Comparison of ENCODE assay signal across 1 cellular context in the genomic region with DNA sequence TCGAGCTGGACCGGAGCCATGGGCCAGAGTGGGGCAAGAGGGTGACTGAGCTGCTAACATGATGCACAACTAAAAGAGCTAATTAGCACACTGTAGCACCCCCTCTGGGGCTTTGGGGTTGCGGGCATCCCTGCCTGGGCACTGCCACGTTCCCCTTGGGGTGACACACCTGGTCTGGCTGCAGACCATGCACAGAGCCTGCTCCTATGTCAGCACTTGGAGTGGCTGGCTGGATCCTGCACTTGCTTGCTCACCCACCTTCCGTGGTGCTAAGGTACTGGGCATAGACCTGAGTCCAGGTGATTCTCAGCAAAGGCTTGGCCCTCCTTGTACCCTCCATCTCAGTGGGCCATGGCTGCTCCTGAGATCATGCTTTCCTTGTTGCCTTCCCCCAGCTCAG.
TF ChIP-seq lines count a peak whose summit lies in the region.

No MANE protein-coding gene starts in this region.

TF ChIP-seq in GM12878, 131 proteins besides CTCF, POLR2A, EP300 and RAD21 (continued from another document):
- TF ChIP-seq, protein P1, sequence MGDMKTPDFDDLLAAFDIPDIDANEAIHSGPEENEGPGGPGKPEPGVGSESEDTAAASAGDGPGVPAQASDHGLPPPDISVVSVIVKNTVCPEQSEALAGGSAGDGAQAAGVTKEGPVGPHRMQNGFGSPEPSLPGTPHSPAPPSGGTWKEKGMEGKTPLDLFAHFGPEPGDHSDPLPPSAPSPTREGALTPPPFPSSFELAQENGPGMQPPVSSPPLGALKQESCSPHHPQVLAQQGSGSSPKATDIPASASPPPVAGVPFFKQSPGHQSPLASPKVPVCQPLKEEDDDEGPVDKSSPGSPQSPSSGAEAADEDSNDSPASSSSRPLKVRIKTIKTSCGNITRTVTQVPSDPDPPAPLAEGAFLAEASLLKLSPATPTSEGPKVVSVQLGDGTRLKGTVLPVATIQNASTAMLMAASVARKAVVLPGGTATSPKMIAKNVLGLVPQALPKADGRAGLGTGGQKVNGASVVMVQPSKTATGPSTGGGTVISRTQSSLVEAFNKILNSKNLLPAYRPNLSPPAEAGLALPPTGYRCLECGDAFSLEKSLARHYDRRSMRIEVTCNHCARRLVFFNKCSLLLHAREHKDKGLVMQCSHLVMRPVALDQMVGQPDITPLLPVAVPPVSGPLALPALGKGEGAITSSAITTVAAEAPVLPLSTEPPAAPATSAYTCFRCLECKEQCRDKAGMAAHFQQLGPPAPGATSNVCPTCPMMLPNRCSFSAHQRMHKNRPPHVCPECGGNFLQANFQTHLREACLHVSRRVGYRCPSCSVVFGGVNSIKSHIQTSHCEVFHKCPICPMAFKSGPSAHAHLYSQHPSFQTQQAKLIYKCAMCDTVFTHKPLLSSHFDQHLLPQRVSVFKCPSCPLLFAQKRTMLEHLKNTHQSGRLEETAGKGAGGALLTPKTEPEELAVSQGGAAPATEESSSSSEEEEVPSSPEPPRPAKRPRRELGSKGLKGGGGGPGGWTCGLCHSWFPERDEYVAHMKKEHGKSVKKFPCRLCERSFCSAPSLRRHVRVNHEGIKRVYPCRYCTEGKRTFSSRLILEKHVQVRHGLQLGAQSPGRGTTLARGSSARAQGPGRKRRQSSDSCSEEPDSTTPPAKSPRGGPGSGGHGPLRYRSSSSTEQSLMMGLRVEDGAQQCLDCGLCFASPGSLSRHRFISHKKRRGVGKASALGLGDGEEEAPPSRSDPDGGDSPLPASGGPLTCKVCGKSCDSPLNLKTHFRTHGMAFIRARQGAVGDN (IDR thresholded peaks at IDR 0.05): no peak
- TF ChIP-seq, protein P2, sequence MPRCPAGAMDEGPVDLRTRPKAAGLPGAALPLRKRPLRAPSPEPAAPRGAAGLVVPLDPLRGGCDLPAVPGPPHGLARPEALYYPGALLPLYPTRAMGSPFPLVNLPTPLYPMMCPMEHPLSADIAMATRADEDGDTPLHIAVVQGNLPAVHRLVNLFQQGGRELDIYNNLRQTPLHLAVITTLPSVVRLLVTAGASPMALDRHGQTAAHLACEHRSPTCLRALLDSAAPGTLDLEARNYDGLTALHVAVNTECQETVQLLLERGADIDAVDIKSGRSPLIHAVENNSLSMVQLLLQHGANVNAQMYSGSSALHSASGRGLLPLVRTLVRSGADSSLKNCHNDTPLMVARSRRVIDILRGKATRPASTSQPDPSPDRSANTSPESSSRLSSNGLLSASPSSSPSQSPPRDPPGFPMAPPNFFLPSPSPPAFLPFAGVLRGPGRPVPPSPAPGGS (IDR thresholded peaks at IDR 0.05; ENCODE audit: borderline replicate concordance, insufficient read depth, low read depth, low read length, poor library complexity, severe bottlenecking): no peak
- TF ChIP-seq, protein P3, sequence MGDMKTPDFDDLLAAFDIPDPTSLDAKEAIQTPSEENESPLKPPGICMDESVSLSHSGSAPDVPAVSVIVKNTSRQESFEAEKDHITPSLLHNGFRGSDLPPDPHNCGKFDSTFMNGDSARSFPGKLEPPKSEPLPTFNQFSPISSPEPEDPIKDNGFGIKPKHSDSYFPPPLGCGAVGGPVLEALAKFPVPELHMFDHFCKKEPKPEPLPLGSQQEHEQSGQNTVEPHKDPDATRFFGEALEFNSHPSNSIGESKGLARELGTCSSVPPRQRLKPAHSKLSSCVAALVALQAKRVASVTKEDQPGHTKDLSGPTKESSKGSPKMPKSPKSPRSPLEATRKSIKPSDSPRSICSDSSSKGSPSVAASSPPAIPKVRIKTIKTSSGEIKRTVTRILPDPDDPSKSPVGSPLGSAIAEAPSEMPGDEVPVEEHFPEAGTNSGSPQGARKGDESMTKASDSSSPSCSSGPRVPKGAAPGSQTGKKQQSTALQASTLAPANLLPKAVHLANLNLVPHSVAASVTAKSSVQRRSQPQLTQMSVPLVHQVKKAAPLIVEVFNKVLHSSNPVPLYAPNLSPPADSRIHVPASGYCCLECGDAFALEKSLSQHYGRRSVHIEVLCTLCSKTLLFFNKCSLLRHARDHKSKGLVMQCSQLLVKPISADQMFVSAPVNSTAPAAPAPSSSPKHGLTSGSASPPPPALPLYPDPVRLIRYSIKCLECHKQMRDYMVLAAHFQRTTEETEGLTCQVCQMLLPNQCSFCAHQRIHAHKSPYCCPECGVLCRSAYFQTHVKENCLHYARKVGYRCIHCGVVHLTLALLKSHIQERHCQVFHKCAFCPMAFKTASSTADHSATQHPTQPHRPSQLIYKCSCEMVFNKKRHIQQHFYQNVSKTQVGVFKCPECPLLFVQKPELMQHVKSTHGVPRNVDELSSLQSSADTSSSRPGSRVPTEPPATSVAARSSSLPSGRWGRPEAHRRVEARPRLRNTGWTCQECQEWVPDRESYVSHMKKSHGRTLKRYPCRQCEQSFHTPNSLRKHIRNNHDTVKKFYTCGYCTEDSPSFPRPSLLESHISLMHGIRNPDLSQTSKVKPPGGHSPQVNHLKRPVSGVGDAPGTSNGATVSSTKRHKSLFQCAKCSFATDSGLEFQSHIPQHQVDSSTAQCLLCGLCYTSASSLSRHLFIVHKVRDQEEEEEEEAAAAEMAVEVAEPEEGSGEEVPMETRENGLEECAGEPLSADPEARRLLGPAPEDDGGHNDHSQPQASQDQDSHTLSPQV (IDR thresholded peaks at IDR 0.05): no peak
- TF ChIP-seq RB1 (IDR thresholded peaks at IDR 0.05; ENCODE audit: borderline replicate concordance): no peak
- no peak for TF ChIP-seq CHD2 (IDR thresholded peaks at IDR 0.05; ENCODE audit: borderline replicate concordance, low read depth, low read length)
- TF ChIP-seq TBL1XR1 (IDR thresholded peaks at IDR 0.05; ENCODE audit: low read depth, low read length): no peak
- TF ChIP-seq CHD4 (IDR thresholded peaks at IDR 0.05): no peak
